Comparison of ENCODE assay signal across 16 cellular contexts in genomic region chr1:244659694-244660093, GRCh38.
"Had no signal": no experiment of that assay in that cellular context is flagged by ENCODE, and none has a peak within 500 bp of the region (broad histone marks: within the 10 kb centered on the region; RNA-seq: fewer than 3 reads in every experiment).

No MANE protein-coding gene starts in this region.

- H3K4me3 ChIP-seq: adrenal gland had no signal

- ATAC-seq: activated CD8-positive, alpha-beta T cell treated with anti-CD3 and anti-CD28 coated beads for 36 hours; activated T-cell treated with anti-CD3 and anti-CD28 coated beads, Interleukin-2, amount 50 U/mL, for 4 hours; foreskin keratinocyte; T-helper 17 cell had no signal

- H3K27ac ChIP-seq: adrenal gland, foreskin keratinocyte, parathyroid adenoma had no signal

- H3K36me3 ChIP-seq: adrenal gland had no signal

- H3K27me3 ChIP-seq: adrenal gland, foreskin keratinocyte had no signal

- H3K4me1 ChIP-seq: parathyroid adenoma had no signal

- H3K4me3 Mint-ChIP-seq: activated CD8-positive, alpha-beta T cell treated with anti-CD3 and anti-CD28 coated beads for 36 hours; activated T-cell treated with anti-CD3 and anti-CD28 coated beads, Interleukin-2, amount 50 U/mL, for 4 hours; T-helper 17 cell had no signal

- H3K27me3 Mint-ChIP-seq: activated CD8-positive, alpha-beta T cell treated with anti-CD3 and anti-CD28 coated beads for 36 hours; T-helper 17 cell had no signal

- H3K27ac Mint-ChIP-seq: activated CD8-positive, alpha-beta T cell treated with anti-CD3 and anti-CD28 coated beads for 36 hours; T-helper 17 cell had no signal

- H3K9me3 Mint-ChIP-seq: activated CD8-positive, alpha-beta T cell treated with anti-CD3 and anti-CD28 coated beads for 36 hours; activated T-cell treated with anti-CD3 and anti-CD28 coated beads, Interleukin-2, amount 50 U/mL, for 4 hours; neural crest cell had no signal

- H3K9ac ChIP-seq: parathyroid adenoma had no signal

- DNase-seq: activated CD4-positive, alpha-beta T cell treated with anti-CD3 and anti-CD28 coated beads for 48 hours; activated CD8-positive, alpha-beta T cell treated with anti-CD3 and anti-CD28 coated beads for 36 hours; activated effector memory CD4-positive, alpha-beta T cell treated with Interleukin-2 at 50 U/mL for 16 hours; activated naive CD4-positive, alpha-beta T cell treated with anti-CD3 and anti-CD28 coated beads, Interleukin-2, amount 50 U/mL, for 16 hours; activated T-cell treated with anti-CD3 and anti-CD28 coated beads, Interleukin-2, amount 50 U/mL, for 4 hours; adrenal gland; central memory CD4-positive, alpha-beta T cell; cortex of kidney; effector CD8-positive, alpha-beta T cell; foreskin keratinocyte; midbrain; stimulated activated CD4-positive, alpha-beta T cell treated with anti-CD3 and anti-CD28 coated beads, Interleukin-12 subunit alpha, Interleukin-12 subunit beta, amount 100 ng/mL, for 4 hours; stimulated activated CD4-positive, alpha-beta T cell treated with anti-CD3 and anti-CD28 coated beads, Interleukin-2, amount 100 ng/mL, for 24 hours; T-helper 17 cell had no signal

- H2AFZ ChIP-seq: parathyroid adenoma had no signal
